In the genomic region with DNA sequence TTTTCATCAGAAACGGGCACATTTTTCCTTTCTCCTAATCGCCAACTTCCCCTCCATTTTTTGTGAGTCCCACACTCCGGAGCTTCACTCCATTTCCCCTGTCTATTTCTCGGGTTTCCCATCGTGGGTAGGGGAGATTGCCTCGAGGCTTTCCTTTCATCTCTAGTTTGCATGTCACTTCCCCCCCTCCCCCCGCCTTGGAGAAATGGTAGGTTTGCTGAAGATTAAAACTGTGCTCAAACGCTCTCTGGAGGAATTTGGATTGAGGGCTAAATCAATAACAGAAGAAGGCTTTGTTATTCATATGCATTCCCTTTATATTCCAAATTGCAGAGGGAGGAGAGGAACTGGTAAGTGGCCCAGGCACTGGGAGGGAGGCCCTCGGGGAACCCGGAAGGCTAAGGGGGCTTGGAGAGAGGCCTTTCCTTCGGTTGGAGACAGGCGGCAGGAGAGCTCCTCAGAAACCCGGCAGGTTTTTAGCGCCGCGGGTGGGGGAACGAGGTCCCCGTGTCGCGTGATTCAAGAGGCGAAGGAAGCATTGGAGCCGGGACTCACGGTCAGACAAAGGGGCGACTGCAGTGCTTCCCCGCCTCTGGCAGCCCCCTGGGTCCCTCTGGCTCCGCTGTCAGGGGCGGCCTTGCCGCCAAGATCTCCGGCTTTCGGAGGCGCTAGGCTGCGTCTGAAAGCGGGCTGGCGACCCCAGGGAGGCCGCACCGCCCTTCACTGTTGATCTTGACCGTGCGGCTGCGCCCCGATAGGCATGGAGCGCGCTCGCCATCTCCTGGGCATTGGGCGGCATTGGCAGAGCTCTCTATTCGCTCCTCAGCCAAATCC, we compare ENCODE assay signal across 8 cellular contexts. TPM values are rescaled to one million over a fixed set of nuclear protein-coding genes. Genes with fewer than 3 reads are reported as not detected.
DNase-seq lines count a peak whose midpoint lies in the region; ATAC-seq and TF ChIP-seq lines count a peak whose summit lies in the region.

No MANE protein-coding gene starts in this region.

- no peak overlapping the region for H3K27ac ChIP-seq in CD8-positive, alpha-beta T cell (ENCODE audit: low read depth, low read length)
- no peak overlapping the region for H3K27ac ChIP-seq in esophagus muscularis mucosa (replicated peaks in 1 of 4)

- 5% methylated on average over 19 of the region's 45 CpGs for WGBS in esophagus muscularis mucosa

- peaks cover 27% of the 10 kb centered on the region for H3K4me1 ChIP-seq in CD8-positive, alpha-beta T cell (ENCODE audit: insufficient read depth, low read length)
- H3K4me1 ChIP-seq in esophagus muscularis mucosa = peaks cover 16 to 60% (median 54%) of the 10 kb centered on the region in 4 donors

- TF ChIP-seq CTCF in CD8-positive, alpha-beta T cell (IDR thresholded peaks at IDR 0.05) = peak; percentile 77
- peak; percentile 63 to 89 (median 67) for TF ChIP-seq CTCF in esophagus muscularis mucosa (IDR thresholded peaks at IDR 0.05)

- intact Hi-C loops in CD8-positive, alpha-beta T cell (cut with DNase I, micrococcal nuclease) = loop anchor here (1.0 to 10.0 kb wide), 6 partner anchors 407 to 1400 kb away; no protein-coding TSS in a partner anchor
- intact Hi-C loops in esophagus muscularis mucosa (cut with DNase I) = loop anchor here (2.0 kb wide), 1 partner anchor 406 kb away; no protein-coding TSS in a partner anchor

- peak overlapping the region; percentile 71 for H3K4me3 Mint-ChIP-seq in CD8-positive, alpha-beta T cell
- peak overlapping the region; percentile 65 for H3K4me3 Mint-ChIP-seq in activated CD8-positive, alpha-beta memory T cell treated with anti-CD3 and anti-CD28 coated beads, Interleukin-2, amount 10 ng/mL, durations not matched to agents 7 days and 5 days
- H3K4me3 Mint-ChIP-seq in stimulated activated naive CD8-positive, alpha-beta T cell treated with anti-CD3 and anti-CD28 coated beads, Interleukin-15, Interleukin-2, amounts not matched to agents 100 ng/mL and 50 ng/mL, for 24 hours = peak overlapping the region; percentile 74

- peaks cover 81% of the 10 kb centered on the region for H3K27me3 Mint-ChIP-seq in CD8-positive, alpha-beta T cell (ENCODE audit: low read depth)
- H3K27me3 Mint-ChIP-seq in activated CD8-positive, alpha-beta memory T cell treated with anti-CD3 and anti-CD28 coated beads, Interleukin-2, amount 10 ng/mL, durations not matched to agents 7 days and 5 days = peaks cover 90% of the 10 kb centered on the region
- peaks cover 87% of the 10 kb centered on the region for H3K27me3 Mint-ChIP-seq in stimulated activated naive CD8-positive, alpha-beta T cell treated with anti-CD3 and anti-CD28 coated beads, Interleukin-15, Interleukin-2, amounts not matched to agents 100 ng/mL and 50 ng/mL, for 24 hours

- peaks cover 85% of the 10 kb centered on the region for H3K27me3 ChIP-seq in CD8-positive, alpha-beta T cell (ENCODE audit: insufficient read depth, low read length)
- H3K27me3 ChIP-seq in esophagus muscularis mucosa = peaks cover 3 to 100% (median 98%) of the 10 kb centered on the region in 4 donors

- TF ChIP-seq EP300 in esophagus muscularis mucosa (IDR thresholded peaks at IDR 0.05) = no peak

- H3K27ac Mint-ChIP-seq in CD8-positive, alpha-beta T cell = no peak overlapping the region
- no peak overlapping the region for H3K27ac Mint-ChIP-seq in activated CD8-positive, alpha-beta memory T cell treated with anti-CD3 and anti-CD28 coated beads, Interleukin-2, amount 10 ng/mL, durations not matched to agents 7 days and 5 days
- no peak overlapping the region for H3K27ac Mint-ChIP-seq in stimulated activated naive CD8-positive, alpha-beta T cell treated with anti-CD3 and anti-CD28 coated beads, Interleukin-15, Interleukin-2, amounts not matched to agents 100 ng/mL and 50 ng/mL, for 24 hours

- peaks cover 10% of the 10 kb centered on the region for H3K9me3 Mint-ChIP-seq in CD8-positive, alpha-beta T cell
- H3K9me3 Mint-ChIP-seq in activated CD8-positive, alpha-beta memory T cell treated with anti-CD3 and anti-CD28 coated beads, Interleukin-2, amount 10 ng/mL, durations not matched to agents 7 days and 5 days (ENCODE audit: low read depth) = no peaks in the 10 kb centered on the region
- H3K9me3 Mint-ChIP-seq in stimulated activated naive CD8-positive, alpha-beta T cell treated with anti-CD3 and anti-CD28 coated beads, Interleukin-15, Interleukin-2, amounts not matched to agents 100 ng/mL and 50 ng/mL, for 24 hours = no peaks in the 10 kb centered on the region

- no peaks in the 10 kb centered on the region for H3K36me3 Mint-ChIP-seq in CD8-positive, alpha-beta T cell
- H3K36me3 Mint-ChIP-seq in activated CD8-positive, alpha-beta memory T cell treated with anti-CD3 and anti-CD28 coated beads, Interleukin-2, amount 10 ng/mL, durations not matched to agents 7 days and 5 days = peaks cover 3% of the 10 kb centered on the region
- peaks cover 4% of the 10 kb centered on the region for H3K36me3 Mint-ChIP-seq in stimulated activated naive CD8-positive, alpha-beta T cell treated with anti-CD3 and anti-CD28 coated beads, Interleukin-15, Interleukin-2, amounts not matched to agents 100 ng/mL and 50 ng/mL, for 24 hours (ENCODE audit: low read depth)

- peak overlapping the region; percentile 38 for H3K4me3 ChIP-seq in CD8-positive, alpha-beta T cell (ENCODE audit: low read depth, low read length)
- peak overlapping the region; percentile 36 to 57 (median 46) for H3K4me3 ChIP-seq in esophagus muscularis mucosa

- TF ChIP-seq POLR2A in esophagus muscularis mucosa (IDR thresholded peaks at IDR 0.05; ENCODE audit: low read depth) = no peak

- no peaks in the 10 kb centered on the region for H3K36me3 ChIP-seq in CD8-positive, alpha-beta T cell (ENCODE audit: insufficient read depth, low read length)
- no peaks in the 10 kb centered on the region for H3K36me3 ChIP-seq in esophagus muscularis mucosa

- H3K4me1 Mint-ChIP-seq in CD8-positive, alpha-beta T cell (ENCODE audit: low read depth) = peaks cover 24% of the 10 kb centered on the region
- H3K4me1 Mint-ChIP-seq in activated CD8-positive, alpha-beta memory T cell treated with anti-CD3 and anti-CD28 coated beads, Interleukin-2, amount 10 ng/mL, durations not matched to agents 7 days and 5 days = peaks cover 15% of the 10 kb centered on the region
- H3K4me1 Mint-ChIP-seq in stimulated activated naive CD8-positive, alpha-beta T cell treated with anti-CD3 and anti-CD28 coated beads, Interleukin-15, Interleukin-2, amounts not matched to agents 100 ng/mL and 50 ng/mL, for 24 hours (ENCODE audit: low read depth) = peaks cover 29% of the 10 kb centered on the region

- DNase-seq in CD8-positive, alpha-beta T cell = peak in 6 of 7 experiments; percentile 25 to 76 (median 49)
- DNase-seq in GM19240 (ENCODE audit: insufficient read length, low spot score) (peak; percentile 75), NCI-H774 (lab: John Stamatoyannopoulos, UW) (peak; percentile 81), esophagus muscularis mucosa (ENCODE audit: extremely low spot score) (no peak), myocyte (ENCODE audit: low read depth) (peak; percentile 83)
- DNase-seq in activated CD8-positive, alpha-beta memory T cell treated with anti-CD3 and anti-CD28 coated beads, Interleukin-2, amount 10 ng/mL, durations not matched to agents 7 days and 5 days = peak; percentile 70

- ATAC-seq in CD8-positive, alpha-beta T cell = peak; percentile 76
- ATAC-seq in HG03457 (IDR thresholded peaks at IDR 0.05; ENCODE audit: unreplicated experiment) = peak; percentile 65
- peak; percentile 72 for ATAC-seq in activated CD8-positive, alpha-beta memory T cell treated with anti-CD3 and anti-CD28 coated beads, Interleukin-2, amount 10 ng/mL, durations not matched to agents 7 days and 5 days

- POLR2A ChIA-PET in CD8-positive, alpha-beta T cell (lab: Charles Lee) = interaction anchor here (1.1 to 1.9 kb wide), 2 partner anchors 407 to 410 kb away, joined by 3 to 7 read pairs; no protein-coding TSS in a partner anchor

- CTCF ChIA-PET in CD8-positive, alpha-beta T cell (lab: Charles Lee) = interaction anchor here (0.6 to 5.0 kb wide), 20 partner anchors 9 to 1398 kb away, joined by 3 to 87 read pairs (median 4); partner anchors contain the start of gene EVX2
- CTCF ChIA-PET in activated CD8-positive, alpha-beta memory T cell treated with anti-CD3 and anti-CD28 coated beads, Interleukin-2, amount 10 ng/mL, durations not matched to agents 7 days and 5 days (lab: Charles Lee) = interaction anchor here (0.6 to 3.6 kb wide), 22 partner anchors 8 to 847 kb away, joined by 3 to 65 read pairs (median 4); partner anchors contain the start of gene LNPK

- H3K9me3 ChIP-seq in CD8-positive, alpha-beta T cell (ENCODE audit: low read length) = peaks cover 3% of the 10 kb centered on the region
- no peaks in the 10 kb centered on the region for H3K9me3 ChIP-seq in esophagus muscularis mucosa

RNA-seq across cellular contexts. Expression of gene HOXD12, which starts 2.4 kb away (rescaled TPM):
- total RNA-seq in CD8-positive, alpha-beta T cell = not detected
- total RNA-seq in activated CD8-positive, alpha-beta memory T cell treated with anti-CD3 and anti-CD28 coated beads, Interleukin-2, amount 10 ng/mL, durations not matched to agents 7 days and 5 days = not detected
- total RNA-seq in esophagus muscularis mucosa (not detected), myocyte (not detected in 2 replicates)
- not detected for polyA plus RNA-seq in myocyte (2012)

RNA-seq across cellular contexts. Expression of gene HOXD13, which starts 4.7 kb away (rescaled TPM):
- total RNA-seq in CD8-positive, alpha-beta T cell = not detected
- total RNA-seq in activated CD8-positive, alpha-beta memory T cell treated with anti-CD3 and anti-CD28 coated beads, Interleukin-2, amount 10 ng/mL, durations not matched to agents 7 days and 5 days = not detected
- not detected for total RNA-seq in esophagus muscularis mucosa
- total RNA-seq in myocyte = not detected in 2 replicates
- polyA plus RNA-seq in myocyte (2012) = not detected

RNA-seq across cellular contexts. Expression of gene HOXD11, which starts 9.9 kb away (rescaled TPM):
- total RNA-seq in CD8-positive, alpha-beta T cell = not detected
- total RNA-seq in activated CD8-positive, alpha-beta memory T cell treated with anti-CD3 and anti-CD28 coated beads, Interleukin-2, amount 10 ng/mL, durations not matched to agents 7 days and 5 days = not detected
- total RNA-seq in esophagus muscularis mucosa (not detected), myocyte (not detected in 2 replicates)
- not detected for polyA plus RNA-seq in myocyte (2012)

RNA-seq across cellular contexts. Expression of gene EVX2, which starts 13.4 kb away (rescaled TPM):
- not detected for total RNA-seq in CD8-positive, alpha-beta T cell
- not detected for total RNA-seq in activated CD8-positive, alpha-beta memory T cell treated with anti-CD3 and anti-CD28 coated beads, Interleukin-2, amount 10 ng/mL, durations not matched to agents 7 days and 5 days
- total RNA-seq in esophagus muscularis mucosa (under 1 TPM in 1 of 4 donors, not detected in 3; 0.11 TPM), myocyte (not detected in 2 replicates)
- polyA plus RNA-seq in myocyte (2012) = not detected

RNA-seq across cellular contexts. Expression of gene HOXD10, which starts 19.4 kb away (rescaled TPM):
- not detected for total RNA-seq in CD8-positive, alpha-beta T cell
- total RNA-seq in activated CD8-positive, alpha-beta memory T cell treated with anti-CD3 and anti-CD28 coated beads, Interleukin-2, amount 10 ng/mL, durations not matched to agents 7 days and 5 days = not detected
- total RNA-seq in esophagus muscularis mucosa (under 1 TPM in 2 of 4 donors, not detected in 2; 0.42 to 0.50 TPM), myocyte (not detected in 2 replicates)
- not detected for polyA plus RNA-seq in myocyte (2012)
